ENCODE assay signal across 9 cellular contexts in the genomic region with DNA sequence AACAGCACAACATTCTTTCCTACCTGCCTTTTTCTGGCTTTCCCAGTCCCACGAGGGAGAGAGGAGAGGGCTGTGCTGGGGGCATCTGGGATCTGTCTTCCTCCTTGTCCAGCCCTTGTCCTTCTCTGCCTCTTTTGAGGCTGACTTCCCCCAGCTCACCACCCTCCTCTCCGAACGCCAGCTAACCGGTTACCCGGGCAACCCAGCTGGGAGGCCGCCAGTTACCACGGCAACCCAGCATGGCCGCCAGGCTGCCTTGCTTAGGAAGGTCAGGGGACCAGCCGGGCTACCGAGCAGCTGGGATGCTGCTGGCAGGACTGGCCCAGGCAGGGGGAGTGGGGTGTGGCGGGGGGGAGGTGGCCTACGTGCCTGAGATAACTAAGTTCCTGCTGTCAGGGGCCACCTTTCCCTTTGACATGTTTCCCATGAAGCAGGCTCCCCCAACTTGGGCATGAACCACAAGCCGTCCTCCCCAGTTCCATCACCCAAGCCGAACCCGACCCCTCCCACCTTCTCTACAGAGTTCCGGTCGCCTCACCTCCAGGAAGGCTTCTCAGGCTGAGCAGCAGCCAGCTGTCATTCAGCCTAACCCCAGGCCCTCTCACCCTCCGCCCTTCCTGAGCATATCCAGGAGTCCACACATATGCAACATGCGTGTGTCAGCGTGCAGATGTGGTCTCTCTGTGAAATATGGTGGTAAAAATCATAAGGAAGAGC. TPM values are rescaled to one million over a fixed set of nuclear protein-coding genes. Genes with fewer than 3 reads are reported as not detected.
DNase-seq lines count a peak whose midpoint lies in the region; ATAC-seq and TF ChIP-seq lines count a peak whose summit lies in the region.
"Had no signal": no experiment of that assay in that cellular context is flagged by ENCODE, and none has a peak within 500 bp of the region (broad histone marks: within the 10 kb centered on the region; RNA-seq: fewer than 3 reads in every experiment).

No MANE protein-coding gene starts in this region.

- H3K4me3 ChIP-seq in astrocyte of the cerebellum (ENCODE audit: low read depth, low read length), result peak overlapping the region; percentile 22

- TF ChIP-seq CTCF in astrocyte of the cerebellum (IDR thresholded peaks at IDR 0.05; ENCODE audit: low read depth, low read length, missing control alignments), result no peak

- peak overlapping the region; percentile 19 for H3K27ac Mint-ChIP-seq in activated CD4-positive, alpha-beta T cell treated with anti-CD3 and anti-CD28 coated beads for 36 hours
- H3K27ac Mint-ChIP-seq in stimulated activated naive CD8-positive, alpha-beta T cell treated with anti-CD3 and anti-CD28 coated beads, Interleukin-15, amount 100 ng/mL, for 72 hours, result peak overlapping the region; percentile 7 to 76
- H3K27ac Mint-ChIP-seq: naive thymus-derived CD8-positive, alpha-beta T cell had no signal

- in situ Hi-C loops in astrocyte of the cerebellum (cut with HindIII; ENCODE audit: low sequenced_read_pairs), result no loop called here

- peak; percentile 44 for DNase-seq in activated CD4-positive, alpha-beta T cell treated with anti-CD3 and anti-CD28 coated beads for 36 hours
- no peak for DNase-seq in activated CD4-positive, alpha-beta T cell treated with anti-CD3 and anti-CD28 coated beads, Interleukin-2, amount 50 U/mL, for 4 hours
- DNase-seq in astrocyte of the cerebellum (ENCODE audit: low read depth), result peak; percentile 35
- DNase-seq in inferior parietal cortex (ENCODE audit: extremely low spot score), result peak; percentile 84
- no peak for DNase-seq in stimulated activated naive CD8-positive, alpha-beta T cell treated with anti-CD3 and anti-CD28 coated beads, Interleukin-15, amount 100 ng/mL, for 72 hours
- DNase-seq in HT-29 (ENCODE audit: low spot score), result no peak

- H3K27me3 Mint-ChIP-seq in activated CD4-positive, alpha-beta T cell treated with anti-CD3 and anti-CD28 coated beads for 36 hours, result no peaks in the 10 kb centered on the region
- no peaks in the 10 kb centered on the region for H3K27me3 Mint-ChIP-seq in stimulated activated naive CD8-positive, alpha-beta T cell treated with anti-CD3 and anti-CD28 coated beads, Interleukin-15, amount 100 ng/mL, for 72 hours
- H3K27me3 Mint-ChIP-seq: naive thymus-derived CD8-positive, alpha-beta T cell had no signal

- H3K9me3 Mint-ChIP-seq in activated CD4-positive, alpha-beta T cell treated with anti-CD3 and anti-CD28 coated beads for 36 hours (ENCODE audit: low read depth), result no peaks in the 10 kb centered on the region
- H3K9me3 Mint-ChIP-seq in stimulated activated naive CD8-positive, alpha-beta T cell treated with anti-CD3 and anti-CD28 coated beads, Interleukin-15, amount 100 ng/mL, for 72 hours, result no peaks in the 10 kb centered on the region
- H3K9me3 Mint-ChIP-seq: naive thymus-derived CD8-positive, alpha-beta T cell had no signal

- POLR2A ChIA-PET in activated CD4-positive, alpha-beta T cell treated with anti-CD3 and anti-CD28 coated beads for 36 hours (lab: Charles Lee), result no interaction called here

- CTCF ChIA-PET in activated CD4-positive, alpha-beta T cell treated with anti-CD3 and anti-CD28 coated beads for 36 hours (lab: Charles Lee), result interaction anchor here (0.6 to 1.5 kb wide), 7 partner anchors 9 to 294 kb away, joined by 3 to 4 read pairs (median 3); partner anchors contain the start of gene PLEKHA6

- intact Hi-C loops in activated CD4-positive, alpha-beta T cell treated with anti-CD3 and anti-CD28 coated beads for 36 hours (cut with DNase I, micrococcal nuclease), result no loop called here

- ATAC-seq in activated CD4-positive, alpha-beta T cell treated with anti-CD3 and anti-CD28 coated beads for 36 hours, result peak; percentile 36
- no peak for ATAC-seq in stimulated activated naive CD8-positive, alpha-beta T cell treated with anti-CD3 and anti-CD28 coated beads, Interleukin-15, amount 100 ng/mL, for 72 hours
- ATAC-seq in HG03280 (IDR thresholded peaks at IDR 0.05; ENCODE audit: unreplicated experiment), result no peak
- no peak for ATAC-seq in HG03095 (IDR thresholded peaks at IDR 0.05; ENCODE audit: unreplicated experiment)
- ATAC-seq: naive thymus-derived CD8-positive, alpha-beta T cell had no signal

- no peak overlapping the region for H3K4me3 Mint-ChIP-seq in activated CD4-positive, alpha-beta T cell treated with anti-CD3 and anti-CD28 coated beads for 36 hours
- no peak overlapping the region for H3K4me3 Mint-ChIP-seq in stimulated activated naive CD8-positive, alpha-beta T cell treated with anti-CD3 and anti-CD28 coated beads, Interleukin-15, amount 100 ng/mL, for 72 hours

- no peaks in the 10 kb centered on the region for H3K36me3 Mint-ChIP-seq in activated CD4-positive, alpha-beta T cell treated with anti-CD3 and anti-CD28 coated beads for 36 hours (ENCODE audit: low read depth)
- H3K36me3 Mint-ChIP-seq: naive thymus-derived CD8-positive, alpha-beta T cell had no signal

- peaks cover 8% of the 10 kb centered on the region for H3K4me1 Mint-ChIP-seq in activated CD4-positive, alpha-beta T cell treated with anti-CD3 and anti-CD28 coated beads for 36 hours
- peaks cover 10% of the 10 kb centered on the region for H3K4me1 Mint-ChIP-seq in stimulated activated naive CD8-positive, alpha-beta T cell treated with anti-CD3 and anti-CD28 coated beads, Interleukin-15, amount 100 ng/mL, for 72 hours

RNA-seq across cellular contexts. Expression of gene PLEKHA6, which starts 8.7 kb away (rescaled TPM):
- total RNA-seq in activated CD4-positive, alpha-beta T cell treated with anti-CD3 and anti-CD28 coated beads for 36 hours, result under 1 TPM; 0.86 to 0.87 TPM
- 76.7 and 88.6 TPM in 2 replicates for total RNA-seq in HT-29 (2014; rRNA removed; shearing (Covaris generic))

Comparison
In these comparisons a context has a peak if more than half of its experiments do, and no peak if none do; other contexts are left out.
1. DNase-seq: peak in activated CD4-positive, alpha-beta T cell treated with anti-CD3 and anti-CD28 coated beads for 36 hours (single experiment), astrocyte of the cerebellum (single experiment) and inferior parietal cortex (single experiment); none in activated CD4-positive, alpha-beta T cell treated with anti-CD3 and anti-CD28 coated beads, Interleukin-2, amount 50 U/mL, for 4 hours (0 of 2), stimulated activated naive CD8-positive, alpha-beta T cell treated with anti-CD3 and anti-CD28 coated beads, Interleukin-15, amount 100 ng/mL, for 72 hours (0 of 2) and HT-29 (single experiment).
2. RNA of gene PLEKHA6, which starts 8.7 kb away (total RNA-seq): 76.7 to 88.6 TPM in HT-29; 0.86 to 0.87 TPM in activated CD4-positive, alpha-beta T cell treated with anti-CD3 and anti-CD28 coated beads for 36 hours; every median in the first group is over 10 times any median in the second.